ENCODE assay signal across 7 cellular contexts in the genomic region with DNA sequence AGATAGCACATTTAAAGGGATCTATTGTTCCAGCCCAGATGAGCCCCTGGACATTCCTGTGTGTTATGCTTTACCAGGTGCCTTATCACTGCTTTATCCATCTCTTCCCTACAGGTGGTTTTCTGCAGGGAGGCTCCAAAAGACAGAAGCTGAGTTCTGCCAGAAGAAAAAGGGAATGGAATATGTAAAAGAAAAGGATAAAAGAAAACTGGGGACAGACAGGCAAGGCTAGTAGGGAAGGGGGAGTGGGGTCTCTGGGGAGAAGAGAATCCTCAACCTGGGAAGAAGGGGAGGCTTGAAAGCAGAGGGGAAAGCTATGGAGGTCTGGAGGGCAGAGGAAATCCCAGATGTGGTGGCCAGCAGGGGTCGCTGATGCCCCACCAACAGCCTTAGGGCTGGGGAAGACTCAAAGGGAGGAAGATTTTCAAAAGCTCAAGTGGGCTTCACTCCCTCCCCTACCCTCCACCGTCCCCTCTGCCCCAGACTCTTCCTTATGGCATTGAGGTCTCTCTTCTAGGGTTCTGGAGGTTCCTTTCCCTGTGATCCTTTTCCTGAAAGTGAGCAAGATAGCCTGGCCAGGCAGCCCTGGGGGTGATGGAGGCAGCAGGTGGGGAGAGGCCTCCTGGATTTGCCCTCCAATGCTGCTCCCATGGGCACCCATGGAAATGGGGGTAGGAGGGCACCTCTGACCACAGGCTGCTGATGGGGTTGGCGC.
DNase-seq lines count a peak whose midpoint lies in the region; ATAC-seq and TF ChIP-seq lines count a peak whose summit lies in the region.

No MANE protein-coding gene starts in this region.

- peak; percentile 65 for ATAC-seq in HG02678 (IDR thresholded peaks at IDR 0.05; ENCODE audit: unreplicated experiment)
- ATAC-seq in mucosa of descending colon = peak; percentile 87

- no peaks in the 10 kb centered on the region for H3K4me1 ChIP-seq in mucosa of descending colon (ENCODE audit: low read depth)

- DNase-seq in NCI-H82 treated with DMSO at 0.1 percent for 48 hours (lab: John Stamatoyannopoulos, UW; ENCODE audit: unreplicated experiment) = peak; percentile 47
- DNase-seq in activated CD8-positive, alpha-beta memory T cell treated with anti-CD3 and anti-CD28 coated beads, Interleukin-2, amount 50 U/mL, for 24 hours (ENCODE audit: extremely low read depth) = peak; percentile 7
- DNase-seq in epidermal melanocyte (ENCODE audit: insufficient read length, low spot score) = peak; percentile 63
- DNase-seq in mucosa of descending colon = peak; percentile 74 to 89 (median 86)
- peak; percentile 88 for DNase-seq in stimulated activated CD8-positive, alpha-beta memory T cell treated with anti-CD3 and anti-CD28 coated beads, Interleukin-4, amount 100 ng/mL, for 48 hours

- no peaks in the 10 kb centered on the region for H3K9me3 ChIP-seq in mucosa of descending colon

- TF ChIP-seq CTCF in GM12873 (IDR thresholded peaks at IDR 0.05; ENCODE audit: insufficient read depth, low read depth, low read length, missing control alignments) (peak; percentile 90), mucosa of descending colon (IDR thresholded peaks at IDR 0.05) (peak; percentile 55)

- H3K4me3 ChIP-seq in mucosa of descending colon = no peak overlapping the region

- no peaks in the 10 kb centered on the region for H3K36me3 ChIP-seq in mucosa of descending colon (ENCODE audit: low read depth)

- intact Hi-C loops in mucosa of descending colon (cut with DNase I, micrococcal nuclease) = loop anchor here (5.0 kb wide), 1 partner anchor 218 kb away; no protein-coding TSS in a partner anchor

Comparison
In these comparisons a context has a peak if more than half of its experiments do, and no peak if none do; other contexts are left out.
1. DNase-seq: peak in every context shown above with its lines; median percentile 88 in stimulated activated CD8-positive, alpha-beta memory T cell treated with anti-CD3 and anti-CD28 coated beads, Interleukin-4, amount 100 ng/mL, for 48 hours; 86 in mucosa of descending colon; 63 in epidermal melanocyte; 47 in NCI-H82 treated with DMSO at 0.1 percent for 48 hours; 7 in activated CD8-positive, alpha-beta memory T cell treated with anti-CD3 and anti-CD28 coated beads, Interleukin-2, amount 50 U/mL, for 24 hours.